In the genomic region with DNA sequence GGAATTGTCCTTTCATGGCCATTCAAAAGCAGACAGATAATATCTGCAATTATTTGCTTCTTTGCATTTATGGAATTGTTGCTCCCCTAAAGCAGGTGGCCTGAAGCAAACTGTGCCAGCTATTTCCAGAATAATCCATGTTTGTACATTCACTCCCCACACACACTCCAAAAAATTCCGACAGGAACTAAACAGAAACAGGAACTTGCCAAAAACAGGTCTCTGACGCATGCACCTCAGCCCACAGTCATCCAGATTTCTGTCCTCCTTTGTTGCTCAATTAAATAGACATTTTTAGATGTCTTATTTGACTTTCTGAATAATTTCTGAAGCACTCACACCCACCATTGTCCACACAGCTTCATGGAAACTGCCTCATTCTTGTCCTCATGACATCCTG, we compare ENCODE assay signal across 26 cellular contexts.
DNase-seq lines count a peak whose midpoint lies in the region; ATAC-seq and TF ChIP-seq lines count a peak whose summit lies in the region.
"Had no signal": no experiment of that assay in that cellular context is flagged by ENCODE, and none has a peak within 500 bp of the region (broad histone marks: within the 10 kb centered on the region; RNA-seq: fewer than 3 reads in every experiment).

No MANE protein-coding gene starts in this region.

- DNase-seq in MV-4-11 (lab: John Stamatoyannopoulos, UW) (peak; percentile 5), mammary epithelial cell (peak; percentile 33), foreskin keratinocyte (no peak), testis (peak; percentile 15), LoVo (ENCODE audit: low spot score) (no peak), mesenteric fat pad (ENCODE audit: low spot score) (no peak), gastrocnemius medialis (no peak)
- DNase-seq: activated CD4-positive, alpha-beta T cell treated with anti-CD3 and anti-CD28 coated beads, Interleukin-2, amount 10 ng/mL, durations not matched to agents 7 days and 5 days; central memory CD4-positive, alpha-beta T cell; DMS79 treated with DMSO at 0.1 percent for 48 hours; esophagus squamous epithelium; hypothalamus; Karpas-422; NCI-H1105; NCI-H1930; NCI-H510A treated with DMSO at 0.1 percent for 48 hours; posterior cingulate gyrus; stimulated activated CD4-positive, alpha-beta T cell treated with anti-CD3 and anti-CD28 coated beads, Interleukin-12 subunit alpha, Interleukin-12 subunit beta, amount 100 ng/mL, for 4 hours; stimulated activated CD4-positive, alpha-beta T cell treated with anti-CD3 and anti-CD28 coated beads, Interleukin-4, amount 100 ng/mL, for 1 hour; T-cell; transverse colon had no signal

- peaks cover 9% of the 10 kb centered on the region for H3K4me1 ChIP-seq in mammary epithelial cell (ENCODE audit: insufficient read depth, low read length)
- H3K4me1 ChIP-seq in foreskin keratinocyte, result no peaks in the 10 kb centered on the region
- H3K4me1 ChIP-seq in testis, result no peaks in the 10 kb centered on the region
- no peaks in the 10 kb centered on the region for H3K4me1 ChIP-seq in gastrocnemius medialis
- H3K4me1 ChIP-seq: esophagus squamous epithelium, HAP-1, neural progenitor cell, transverse colon had no signal

- no peak overlapping the region for H3K9ac ChIP-seq in mammary epithelial cell (ENCODE audit: insufficient read depth, low read length)
- H3K9ac ChIP-seq: neural progenitor cell had no signal

- H4K20me1 ChIP-seq in mammary epithelial cell (ENCODE audit: insufficient read depth, low read length), result no peaks in the 10 kb centered on the region

- peak overlapping the region; percentile 60 for H2AFZ ChIP-seq in mammary epithelial cell (ENCODE audit: low read depth, low read length)
- H2AFZ ChIP-seq: neural progenitor cell had no signal

- H3K4me3 ChIP-seq in mammary epithelial cell (replicated peaks in 1 of 3; ENCODE audit: insufficient read depth in 1 of 3, low read depth in 2 of 3, low read length in 3 of 3) (no peak overlapping the region), testis (no peak overlapping the region), gastrocnemius medialis (no peak overlapping the region)
- H3K4me3 ChIP-seq: esophagus squamous epithelium, HAP-1, neural progenitor cell, right atrium auricular region, transverse colon had no signal

- intact Hi-C loops in mammary epithelial cell (cut with micrococcal nuclease), result no loop called here
- intact Hi-C loops in testis (cut with DNase I; ENCODE audit: low total_unique reads), result no loop called here
- intact Hi-C loops in gastrocnemius medialis (cut with DNase I; ENCODE audit: low total_unique reads), result no loop called here

- TF ChIP-seq CTCF in mammary epithelial cell (conservative IDR thresholded peaks at IDR 0.05 in 1 of 2, IDR thresholded peaks at IDR 0.05 in 1 of 2; ENCODE audit: extremely low read depth in 1 of 2, insufficient read depth in 1 of 2, low read depth in 1 of 2, low read length in 2 of 2) (no peak), foreskin keratinocyte (conservative IDR thresholded peaks at IDR 0.05) (no peak), testis (IDR thresholded peaks at IDR 0.05) (no peak), gastrocnemius medialis (IDR thresholded peaks at IDR 0.05 in 4 of 5, conservative IDR thresholded peaks at IDR 0.05 in 1 of 5) (no peak)

- 13% methylated on average over 2 of the region's 2 CpGs for WGBS in mammary epithelial cell (ENCODE audit: low coverage, missing lambda C conversion rate)
- WGBS in testis, 2 donors, result 52 to 67% methylated on average over 2 of the region's 2 CpGs

- CTCF ChIA-PET in mammary epithelial cell (lab: Charles Lee; ENCODE audit: low non-redundant PET), result no interaction called here

- ATAC-seq in foreskin keratinocyte (peak; percentile 28), gastrocnemius medialis (no peak)
- ATAC-seq: T-cell, WTC11 had no signal

- H3K4me2 ChIP-seq in mammary epithelial cell (ENCODE audit: insufficient read depth, low read depth, low read length), result no peak overlapping the region
- H3K4me2 ChIP-seq: neural progenitor cell had no signal

- no peak for TF ChIP-seq POLR2A in testis (IDR thresholded peaks at IDR 0.05)
- no peak for TF ChIP-seq POLR2A in gastrocnemius medialis (IDR thresholded peaks at IDR 0.05)

- no TSS peak for BruUV-seq in mammary epithelial cell (replicated peaks; lab: Mats Ljungman, UMichigan)

- H3K27me3 ChIP-seq in mammary epithelial cell (ENCODE audit: insufficient read depth, low read length), result no peaks in the 10 kb centered on the region
- no peaks in the 10 kb centered on the region for H3K27me3 ChIP-seq in foreskin keratinocyte
- H3K27me3 ChIP-seq in testis, result no peaks in the 10 kb centered on the region
- H3K27me3 ChIP-seq in gastrocnemius medialis, result no peaks in the 10 kb centered on the region
- H3K27me3 ChIP-seq: esophagus squamous epithelium, neural progenitor cell, right atrium auricular region, transverse colon had no signal

- H3K9me3 ChIP-seq in mammary epithelial cell (replicated peaks; ENCODE audit: insufficient read depth, low read length), result no peaks in the 10 kb centered on the region
- H3K9me3 ChIP-seq in testis, result peaks cover 3% of the 10 kb centered on the region
- H3K9me3 ChIP-seq in gastrocnemius medialis, result no peaks in the 10 kb centered on the region
- H3K9me3 ChIP-seq: esophagus squamous epithelium, HAP-1, transverse colon had no signal

- no peak overlapping the region for H3K27ac ChIP-seq in mammary epithelial cell (ENCODE audit: insufficient read depth, low read depth, low read length)
- H3K27ac ChIP-seq in foreskin keratinocyte, result no peak overlapping the region
- H3K27ac ChIP-seq in testis, result peak overlapping the region in 1 of 2 donors; percentile 82
- H3K27ac ChIP-seq in gastrocnemius medialis, result no peak overlapping the region
- H3K27ac ChIP-seq: esophagus squamous epithelium, neural progenitor cell, right atrium auricular region, RWPE1, transverse colon had no signal

- H3K36me3 ChIP-seq in mammary epithelial cell (ENCODE audit: insufficient read depth, low read length) (no peaks in the 10 kb centered on the region), testis (ENCODE audit: low read depth, missing control alignments) (no peaks in the 10 kb centered on the region), gastrocnemius medialis (no peaks in the 10 kb centered on the region)
- H3K36me3 ChIP-seq: esophagus squamous epithelium, HAP-1, neural progenitor cell, right atrium auricular region, transverse colon had no signal

- dilution Hi-C loops in mammary epithelial cell (cut with HindIII; ENCODE audit: low sequenced_read_pairs), result no loop called here

- in situ Hi-C loops in mammary epithelial cell (cut with MboI; ENCODE audit: low sequenced_read_pairs in 2 of 2) (no loop called here), gastrocnemius medialis (cut with MboI; ENCODE audit: low sequenced_read_pairs in 4 of 4) (no loop called here)

- H3K79me2 ChIP-seq in mammary epithelial cell (ENCODE audit: insufficient read depth, low read length), result no peaks in the 10 kb centered on the region

Comparison
In these comparisons a context has a peak if more than half of its experiments do, and no peak if none do; other contexts are left out.
1. DNase-seq: peak in MV-4-11 (single experiment), mammary epithelial cell (single experiment) and testis (single experiment); none in foreskin keratinocyte (0 of 2), LoVo (single experiment), mesenteric fat pad (single experiment) and gastrocnemius medialis (0 of 2).